1 cellular context compared by ENCODE assay signal in genomic region chr10:111125102-111125501, GRCh38.
TF ChIP-seq lines count a peak whose summit lies in the region.

No MANE protein-coding gene starts in this region.

TF ChIP-seq in H1, 55 proteins besides CTCF, POLR2A, EP300 and RAD21:
- TF ChIP-seq KDM1A (IDR thresholded peaks at IDR 0.05; ENCODE audit: borderline replicate concordance, low read length), result 0 out of 2 replicates have a peak, but pooled peaks have one; percentile 52
- TF ChIP-seq POLR2AphosphoS5 (IDR thresholded peaks at IDR 0.05; ENCODE audit: low read depth, low read length), result no peak
- no peak for TF ChIP-seq POU5F1 (IDR thresholded peaks at IDR 0.05; ENCODE audit: low read depth, low read length)
- no peak for TF ChIP-seq ZNF274 (IDR thresholded peaks at IDR 0.05; ENCODE audit: borderline replicate concordance, extremely low read depth, low read length)
- TF ChIP-seq FOSL1 (IDR thresholded peaks at IDR 0.05; ENCODE audit: insufficient read depth, low read depth, low read length), result no peak
- TF ChIP-seq PHF8 (conservative IDR thresholded peaks at IDR 0.05; ENCODE audit: low read depth, low read length), result no peak
- TF ChIP-seq, protein P1, sequence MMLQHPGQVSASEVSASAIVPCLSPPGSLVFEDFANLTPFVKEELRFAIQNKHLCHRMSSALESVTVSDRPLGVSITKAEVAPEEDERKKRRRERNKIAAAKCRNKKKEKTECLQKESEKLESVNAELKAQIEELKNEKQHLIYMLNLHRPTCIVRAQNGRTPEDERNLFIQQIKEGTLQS (IDR thresholded peaks at IDR 0.05; ENCODE audit: insufficient read depth, low read depth, low read length), result no peak
